Comparison of ENCODE assay signal across 14 cellular contexts in the genomic region with DNA sequence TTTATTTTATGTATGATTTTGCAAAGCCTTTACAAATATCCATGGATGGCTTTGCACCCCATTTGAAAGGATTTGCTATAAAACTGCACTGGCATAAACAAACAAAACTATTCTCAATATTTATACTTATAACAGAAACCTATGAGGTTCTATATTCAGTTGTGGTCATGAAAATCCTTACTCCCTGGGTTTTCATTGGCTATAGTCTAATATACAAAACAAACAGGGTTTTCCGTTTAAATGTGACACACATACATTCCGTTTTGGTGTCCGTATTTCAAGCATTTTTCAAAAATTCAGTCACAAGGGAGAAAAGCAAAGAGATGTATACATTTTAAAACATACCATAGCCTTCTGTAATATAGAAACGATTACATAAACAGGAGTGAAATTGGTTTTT.
"Had no signal": no experiment of that assay in that cellular context is flagged by ENCODE, and none has a peak within 500 bp of the region (broad histone marks: within the 10 kb centered on the region; RNA-seq: fewer than 3 reads in every experiment).

No MANE protein-coding gene starts in this region.

- H3K27ac Mint-ChIP-seq: activated CD4-positive, alpha-beta T cell treated with anti-CD3 and anti-CD28 coated beads for 36 hours; activated naive CD8-positive, alpha-beta T cell treated with anti-CD3 and anti-CD28 coated beads for 36 hours; stimulated activated effector memory CD8-positive, alpha-beta T cell treated with anti-CD3 and anti-CD28 coated beads, Interleukin-12 subunit alpha, Interleukin-12 subunit beta, amount 100 ng/mL, for 72 hours had no signal

- ATAC-seq: activated CD4-positive, alpha-beta T cell treated with anti-CD3 and anti-CD28 coated beads for 36 hours; left cardiac atrium; natural killer cell treated with Interleukin-12 subunit alpha and Interleukin-12 subunit beta and Interleukin-15 and Interleukin-18, amount 100 ng/mL, for 72 hours; stimulated activated effector memory CD8-positive, alpha-beta T cell treated with anti-CD3 and anti-CD28 coated beads, Interleukin-12 subunit alpha, Interleukin-12 subunit beta, amount 100 ng/mL, for 72 hours; upper lobe of right lung had no signal

- H3K4me3 ChIP-seq: upper lobe of right lung had no signal

- DNase-seq: activated CD4-positive, alpha-beta T cell treated with anti-CD3 and anti-CD28 coated beads for 36 hours; activated CD4-positive, alpha-beta T cell treated with anti-CD3 and anti-CD28 coated beads, Interleukin-2, amount 50 U/mL, for 48 hours; activated naive CD8-positive, alpha-beta T cell treated with anti-CD3 and anti-CD28 coated beads for 36 hours; amniotic stem cell; foreskin fibroblast; left cardiac atrium; nucleus accumbens; stimulated activated CD4-positive, alpha-beta T cell treated with anti-CD3 and anti-CD28 coated beads, Interleukin-4, amount 100 ng/mL, for 24 hours; upper lobe of right lung; WERI-Rb-1 had no signal

- H3K36me3 Mint-ChIP-seq: activated naive CD8-positive, alpha-beta T cell treated with anti-CD3 and anti-CD28 coated beads for 36 hours; natural killer cell treated with Interleukin-12 subunit alpha and Interleukin-12 subunit beta and Interleukin-15 and Interleukin-18, amount 100 ng/mL, for 72 hours; stimulated activated effector memory CD8-positive, alpha-beta T cell treated with anti-CD3 and anti-CD28 coated beads, Interleukin-12 subunit alpha, Interleukin-12 subunit beta, amount 100 ng/mL, for 72 hours had no signal

- H3K36me3 ChIP-seq: upper lobe of right lung, WERI-Rb-1 had no signal

- H3K27ac ChIP-seq: epithelial cell of prostate, upper lobe of right lung, WERI-Rb-1 had no signal

- H3K9me3 Mint-ChIP-seq: activated naive CD8-positive, alpha-beta T cell treated with anti-CD3 and anti-CD28 coated beads for 36 hours; natural killer cell treated with Interleukin-12 subunit alpha and Interleukin-12 subunit beta and Interleukin-15 and Interleukin-18, amount 100 ng/mL, for 72 hours; stimulated activated effector memory CD8-positive, alpha-beta T cell treated with anti-CD3 and anti-CD28 coated beads, Interleukin-12 subunit alpha, Interleukin-12 subunit beta, amount 100 ng/mL, for 72 hours had no signal

- H3K4me3 Mint-ChIP-seq: activated CD4-positive, alpha-beta T cell treated with anti-CD3 and anti-CD28 coated beads for 36 hours; activated naive CD8-positive, alpha-beta T cell treated with anti-CD3 and anti-CD28 coated beads for 36 hours; natural killer cell treated with Interleukin-12 subunit alpha and Interleukin-12 subunit beta and Interleukin-15 and Interleukin-18, amount 100 ng/mL, for 72 hours; stimulated activated effector memory CD8-positive, alpha-beta T cell treated with anti-CD3 and anti-CD28 coated beads, Interleukin-12 subunit alpha, Interleukin-12 subunit beta, amount 100 ng/mL, for 72 hours had no signal

- H3K9me3 ChIP-seq: upper lobe of right lung had no signal

- H3K27me3 ChIP-seq: dorsolateral prefrontal cortex, upper lobe of right lung had no signal
